15 cellular contexts compared by ENCODE assay signal in genomic region chr5:157485340-157485739, GRCh38. TPM values are rescaled to one million over a fixed set of nuclear protein-coding genes. Genes with fewer than 3 reads are reported as not detected.
A peak's percentile ranks its signal among the peaks of the same experiment; 100 is the strongest.
DNase-seq lines count a peak whose midpoint lies in the region; ATAC-seq and TF ChIP-seq lines count a peak whose summit lies in the region.
"Had no signal": no experiment of that assay in that cellular context is flagged by ENCODE, and none has a peak within 500 bp of the region (broad histone marks: within the 10 kb centered on the region; RNA-seq: fewer than 3 reads in every experiment).

No MANE protein-coding gene starts in this region.

- H3K27me3 Mint-ChIP-seq in CD4-positive, CD25-positive, alpha-beta regulatory T cell = no peaks in the 10 kb centered on the region
- no peaks in the 10 kb centered on the region for H3K27me3 Mint-ChIP-seq in naive B cell
- H3K27me3 Mint-ChIP-seq: activated CD4-positive, alpha-beta T cell treated with anti-CD3 and anti-CD28 coated beads for 36 hours; activated naive CD8-positive, alpha-beta T cell had no signal

- no peaks in the 10 kb centered on the region for H3K9me2 ChIP-seq in SU-DHL-6 (replicated peaks; ENCODE audit: insufficient read depth, low read length)

- H3K9ac ChIP-seq in BLaER1 (no peak overlapping the region), SU-DHL-6 (ENCODE audit: low read length) (peak overlapping the region; percentile 71)

- no peak for ATAC-seq in CD4-positive, CD25-positive, alpha-beta regulatory T cell (ENCODE audit: low read depth in 2 of 2)
- no peak for ATAC-seq in naive B cell (ENCODE audit: low read depth in 2 of 2)
- ATAC-seq in gastrocnemius medialis = no peak
- ATAC-seq: activated CD4-positive, alpha-beta T cell treated with anti-CD3 and anti-CD28 coated beads for 36 hours had no signal

- H3K27ac Mint-ChIP-seq in CD4-positive, CD25-positive, alpha-beta regulatory T cell = peak overlapping the region; percentile 36 to 83 (median 38)
- H3K27ac Mint-ChIP-seq in naive B cell = peak overlapping the region; percentile 99 to 100 (median 100)
- H3K27ac Mint-ChIP-seq: activated CD4-positive, alpha-beta T cell treated with anti-CD3 and anti-CD28 coated beads for 36 hours; activated naive CD8-positive, alpha-beta T cell had no signal

- DNase-seq in CD4-positive, CD25-positive, alpha-beta regulatory T cell = no peak
- DNase-seq in naive B cell = no peak
- no peak for DNase-seq in NCI-H2029 treated with DMSO at 0.1 percent for 48 hours (lab: John Stamatoyannopoulos, UW)
- no peak for DNase-seq in GOT3 (lab: John Stamatoyannopoulos, UW)
- DNase-seq in gastrocnemius medialis = no peak
- DNase-seq: activated CD4-positive, alpha-beta T cell treated with anti-CD3 and anti-CD28 coated beads for 36 hours; H9; NCI-H187 treated with DMSO at 0.1 percent for 48 hours; NCI-H345; stimulated activated CD4-positive, alpha-beta T cell treated with anti-CD3 and anti-CD28 coated beads, Interleukin-12 subunit alpha, Interleukin-12 subunit beta, amount 100 ng/mL, for 4 hours; stimulated activated CD8-positive, alpha-beta memory T cell treated with anti-CD3 and anti-CD28 coated beads, Interleukin-4, amount 100 ng/mL, for 48 hours had no signal

- no peak for TF ChIP-seq CTCF in SU-DHL-6 (IDR thresholded peaks at IDR 0.05; ENCODE audit: insufficient read depth, low read length, poor library complexity, severe bottlenecking)
- TF ChIP-seq CTCF in gastrocnemius medialis (IDR thresholded peaks at IDR 0.05 in 4 of 5, conservative IDR thresholded peaks at IDR 0.05 in 1 of 5) = no peak

- H3K4me1 Mint-ChIP-seq in CD4-positive, CD25-positive, alpha-beta regulatory T cell = peaks cover 17 to 36% (median 21%) of the 10 kb centered on the region in 4 donors
- peaks cover 62 to 97% (median 87%) of the 10 kb centered on the region in 3 donors for H3K4me1 Mint-ChIP-seq in naive B cell
- H3K4me1 Mint-ChIP-seq: H9 had no signal

- H3K4me2 ChIP-seq in BLaER1 (peak overlapping the region; percentile 81), SU-DHL-6 (ENCODE audit: low read depth, low read length, poor library complexity, severe bottlenecking) (peak overlapping the region; percentile 92)

- H3K36me3 Mint-ChIP-seq in CD4-positive, CD25-positive, alpha-beta regulatory T cell = peaks cover 40% of the 10 kb centered on the region
- peaks cover 54 to 68% of the 10 kb centered on the region in 2 donors for H3K36me3 Mint-ChIP-seq in naive B cell

- H3K79me2 ChIP-seq in SU-DHL-6 (ENCODE audit: insufficient read depth, low read length) = no peaks in the 10 kb centered on the region

- H3K9me3 ChIP-seq in BLaER1 = no peaks in the 10 kb centered on the region
- no peaks in the 10 kb centered on the region for H3K9me3 ChIP-seq in CD4-positive, CD25-positive, alpha-beta regulatory T cell (ENCODE audit: control insufficient read depth in 2 of 2, low read length in 2 of 2)
- no peaks in the 10 kb centered on the region for H3K9me3 ChIP-seq in SU-DHL-6 (ENCODE audit: insufficient read depth, low read length)
- no peaks in the 10 kb centered on the region for H3K9me3 ChIP-seq in gastrocnemius medialis
- H3K9me3 ChIP-seq: thoracic aorta had no signal

- no peak overlapping the region for H3K4me3 Mint-ChIP-seq in CD4-positive, CD25-positive, alpha-beta regulatory T cell
- peak overlapping the region; percentile 57 to 92 (median 82) for H3K4me3 Mint-ChIP-seq in naive B cell
- H3K4me3 Mint-ChIP-seq: activated CD4-positive, alpha-beta T cell treated with anti-CD3 and anti-CD28 coated beads for 36 hours; activated naive CD8-positive, alpha-beta T cell; H9 had no signal

- 0 out of 2 replicates have a peak, but pooled peaks cover 4% of the 10 kb centered on the region for H3K36me3 ChIP-seq in BLaER1
- H3K36me3 ChIP-seq in CD4-positive, CD25-positive, alpha-beta regulatory T cell (ENCODE audit: control insufficient read depth, insufficient read depth, low read length) = peaks cover 70% of the 10 kb centered on the region
- H3K36me3 ChIP-seq in SU-DHL-6 (ENCODE audit: low read length) = peaks cover 16% of the 10 kb centered on the region; the same call in 1 of the 2 replicates
- H3K36me3 ChIP-seq in gastrocnemius medialis = peaks cover 0 to 20% of the 10 kb centered on the region in 2 donors

- H3K4me3 ChIP-seq in BLaER1 (no peak overlapping the region), SU-DHL-6 (ENCODE audit: insufficient read depth, low read length, poor library complexity, severe bottlenecking) (no peak overlapping the region), gastrocnemius medialis (no peak overlapping the region)
- H3K4me3 ChIP-seq in CD4-positive, CD25-positive, alpha-beta regulatory T cell (ENCODE audit: low read depth, low read length) = no peak overlapping the region
- H3K4me3 ChIP-seq: thoracic aorta had no signal

- no peak for TF ChIP-seq POLR2A in gastrocnemius medialis (IDR thresholded peaks at IDR 0.05)

- peaks cover 35% of the 10 kb centered on the region for H3F3A ChIP-seq in SU-DHL-6 (ENCODE audit: insufficient read depth)

- no peak overlapping the region for H2AFZ ChIP-seq in SU-DHL-6 (ENCODE audit: low read depth, low read length, severe bottlenecking)

- intact Hi-C loops in gastrocnemius medialis (cut with DNase I; ENCODE audit: low total_unique reads) = no loop called here

- H3K4me1 ChIP-seq in BLaER1 (peaks cover 42% of the 10 kb centered on the region), gastrocnemius medialis (no peaks in the 10 kb centered on the region)
- H3K4me1 ChIP-seq in CD4-positive, CD25-positive, alpha-beta regulatory T cell (ENCODE audit: control insufficient read depth, insufficient read depth, low read length, poor library complexity, severe bottlenecking) = peaks cover 23% of the 10 kb centered on the region

- H4K20me1 ChIP-seq in BLaER1 (no peaks in the 10 kb centered on the region), SU-DHL-6 (ENCODE audit: low read depth, low read length) (no peaks in the 10 kb centered on the region)

- in situ Hi-C loops in gastrocnemius medialis (cut with MboI; ENCODE audit: low sequenced_read_pairs in 4 of 4) = no loop called here

- H3K27me3 ChIP-seq in BLaER1 (no peaks in the 10 kb centered on the region), SU-DHL-6 (ENCODE audit: low read length) (no peaks in the 10 kb centered on the region), gastrocnemius medialis (no peaks in the 10 kb centered on the region)
- H3K27me3 ChIP-seq in CD4-positive, CD25-positive, alpha-beta regulatory T cell (ENCODE audit: control insufficient read depth, insufficient read depth, low read length) = no peaks in the 10 kb centered on the region

- H3K9me3 Mint-ChIP-seq in CD4-positive, CD25-positive, alpha-beta regulatory T cell = peaks cover 0 to 1% (median 0%) of the 10 kb centered on the region in 7 donors
- H3K9me3 Mint-ChIP-seq in naive B cell = peaks cover 0 to 3% (median 1%) of the 10 kb centered on the region in 7 donors
- H3K9me3 Mint-ChIP-seq: H9 had no signal

- H3K27ac ChIP-seq in BLaER1 (peak overlapping the region; percentile 28; the same call in 1 of the 2 replicates), SU-DHL-6 (ENCODE audit: low read depth, low read length) (peak overlapping the region; percentile 100), gastrocnemius medialis (peak overlapping the region in 2 of 4 donors; percentile 8 to 31)
- H3K27ac ChIP-seq in CD4-positive, CD25-positive, alpha-beta regulatory T cell (ENCODE audit: insufficient read depth, low read length, poor library complexity, severe bottlenecking) = no peak overlapping the region
- H3K27ac ChIP-seq: thoracic aorta had no signal

RNA-seq across cellular contexts. Expression of gene NIPAL4, which starts 25.3 kb away (rescaled TPM):
- total RNA-seq in CD4-positive, CD25-positive, alpha-beta regulatory T cell = 1.1 TPM
- under 1 TPM in 3 of 4 donors, not detected in 1; 0.10 to 0.15 (median 0.14) TPM for polyA plus RNA-seq in CD4-positive, CD25-positive, alpha-beta regulatory T cell
- polyA plus RNA-seq in naive B cell (ENCODE audit: low read depth in 6 of 6) = 10 to 100 TPM in 3 of 6 donors, 1 to 10 TPM in 3; 3.5 to 15.7 (median 10.3) TPM
- 1 to 10 TPM in 1 of 4 donors, not detected in 3; 1.5 TPM for total RNA-seq in gastrocnemius medialis
- total RNA-seq: H9 had no signal

Comparison
In these comparisons a context has a peak if more than half of its experiments do, and no peak if none do; other contexts are left out.
1. H3K4me3 Mint-ChIP-seq: peak in naive B cell (8 of 8); none in CD4-positive, CD25-positive, alpha-beta regulatory T cell (0 of 4).